Comparison of ENCODE assay signal across 8 cellular contexts in the genomic region with DNA sequence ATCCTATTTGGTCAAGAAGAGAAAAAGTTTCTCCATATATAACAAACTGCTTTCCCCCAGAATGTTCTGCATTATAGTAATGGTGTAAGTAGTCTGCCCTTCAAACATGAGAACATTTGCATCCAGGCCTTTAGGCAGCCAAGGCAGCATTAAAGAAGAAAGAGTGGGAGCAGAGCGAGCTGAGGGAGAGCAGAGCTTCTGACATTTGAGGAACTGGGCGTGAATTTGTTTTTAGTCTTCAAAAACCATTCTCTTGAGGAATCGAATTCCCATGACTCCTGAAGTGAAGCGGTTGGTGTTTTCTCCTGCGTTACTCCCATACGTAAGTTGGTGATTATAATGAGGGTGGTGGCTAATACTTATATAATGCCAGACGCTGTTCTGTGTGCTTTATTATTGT. TPM values are rescaled to one million over a fixed set of nuclear protein-coding genes. Genes with fewer than 3 reads are reported as not detected.
DNase-seq lines count a peak whose midpoint lies in the region; ATAC-seq, FAIRE-seq and TF ChIP-seq lines count a peak whose summit lies in the region.
"Not testable (repeated sequence)": the region's sequence is repeated elsewhere in the genome, so short reads cannot be mapped to it uniquely, and the experiment has no call there.

No MANE protein-coding gene starts in this region.

- not testable (repeated sequence) for H3K36me3 Mint-ChIP-seq in activated CD4-positive, alpha-beta memory T cell treated with anti-CD3 and anti-CD28 coated beads, Interleukin-2, amount 10 ng/mL, durations not matched to agents 7 days and 5 days (ENCODE audit: low read depth)

- H3K9me3 ChIP-seq in stomach, result not testable (repeated sequence)

- FAIRE-seq in GM19239 (lab: Jason Lieb, UNC) (peak; percentile 35), bronchial epithelial cell (lab: Jason Lieb, UNC) (peak; percentile 32)

- DNase-seq in GM19239 (ENCODE audit: insufficient read length, low spot score); bronchial epithelial cell (ENCODE audit: low read depth): not testable (repeated sequence)
- peak; percentile 0 for DNase-seq in HT1080 (ENCODE audit: low read depth)
- DNase-seq in activated CD4-positive, alpha-beta memory T cell treated with anti-CD3 and anti-CD28 coated beads, Interleukin-2, amount 10 ng/mL, durations not matched to agents 7 days and 5 days, result peak; percentile 11
- peak; percentile 3 for DNase-seq in islet precursor cell
- DNase-seq in kidney tubule cell (ENCODE audit: low spot score), result peak; percentile 0
- peak; percentile 5 for DNase-seq in omental fat pad (ENCODE audit: low spot score)
- DNase-seq in stomach, result peak; percentile 3

- POLR2A ChIA-PET in activated CD4-positive, alpha-beta memory T cell treated with anti-CD3 and anti-CD28 coated beads, Interleukin-2, amount 10 ng/mL, durations not matched to agents 7 days and 5 days (lab: Charles Lee), result not testable (repeated sequence)

- not testable (repeated sequence) for H3K27ac ChIP-seq in stomach

- CTCF ChIA-PET in activated CD4-positive, alpha-beta memory T cell treated with anti-CD3 and anti-CD28 coated beads, Interleukin-2, amount 10 ng/mL, durations not matched to agents 7 days and 5 days (lab: Charles Lee), result not testable (repeated sequence)

- H3K4me3 ChIP-seq in bronchial epithelial cell (ENCODE audit: low read depth, low read length); stomach: not testable (repeated sequence)

- not testable (repeated sequence) for H3K4me1 ChIP-seq in stomach

- not testable (repeated sequence) for TF ChIP-seq POLR2A in stomach (IDR thresholded peaks at IDR 0.05)

- ATAC-seq in omental fat pad (ENCODE audit: low FRiP score), result not testable (repeated sequence)

- not testable (repeated sequence) for H3K36me3 ChIP-seq in bronchial epithelial cell (ENCODE audit: control insufficient read depth, insufficient read depth, low read length); stomach

- intact Hi-C loops in stomach (cut with DNase I; ENCODE audit: low total_unique reads), result not testable (repeated sequence)

- H3K4me3 Mint-ChIP-seq in activated CD4-positive, alpha-beta memory T cell treated with anti-CD3 and anti-CD28 coated beads, Interleukin-2, amount 10 ng/mL, durations not matched to agents 7 days and 5 days, result not testable (repeated sequence)

- not testable (repeated sequence) for TF ChIP-seq CTCF in bronchial epithelial cell (IDR thresholded peaks at IDR 0.05; ENCODE audit: insufficient read depth, low read length, severe bottlenecking); omental fat pad (IDR thresholded peaks at IDR 0.05); stomach (IDR thresholded peaks at IDR 0.05)

- 89 to 98% (median 96%) methylated on average over 3 to 7 of the region's 7 CpGs for WGBS in stomach, 5 donors

- not testable (repeated sequence) for TF ChIP-seq EP300 in stomach (IDR thresholded peaks at IDR 0.05)

- H3K27ac Mint-ChIP-seq in activated CD4-positive, alpha-beta memory T cell treated with anti-CD3 and anti-CD28 coated beads, Interleukin-2, amount 10 ng/mL, durations not matched to agents 7 days and 5 days, result not testable (repeated sequence)

- H3K27me3 ChIP-seq in bronchial epithelial cell (ENCODE audit: control insufficient read depth, insufficient read depth, low read length); stomach: not testable (repeated sequence)

- not testable (repeated sequence) for H3K27me3 Mint-ChIP-seq in activated CD4-positive, alpha-beta memory T cell treated with anti-CD3 and anti-CD28 coated beads, Interleukin-2, amount 10 ng/mL, durations not matched to agents 7 days and 5 days

- not testable (repeated sequence) for H3K9me3 Mint-ChIP-seq in activated CD4-positive, alpha-beta memory T cell treated with anti-CD3 and anti-CD28 coated beads, Interleukin-2, amount 10 ng/mL, durations not matched to agents 7 days and 5 days

- not testable (repeated sequence) for H3K4me1 Mint-ChIP-seq in activated CD4-positive, alpha-beta memory T cell treated with anti-CD3 and anti-CD28 coated beads, Interleukin-2, amount 10 ng/mL, durations not matched to agents 7 days and 5 days

RNA-seq across cellular contexts. Expression of a gene that starts 58.8 kb away (rescaled TPM):
- total RNA-seq in HT1080 (2014; rRNA removed; shearing (Covaris generic)), result 38.2 and 39.7 TPM in 2 replicates
- 23.5 and 30.8 TPM in 2 replicates for polyA plus RNA-seq in HT1080 (2015; cell fraction: cytosol; rRNA removed)
- polyA plus RNA-seq in HT1080 (2015; cell fraction: nucleus; rRNA removed), result 42.0 and 45.9 TPM in 2 replicates
- total RNA-seq in activated CD4-positive, alpha-beta memory T cell treated with anti-CD3 and anti-CD28 coated beads, Interleukin-2, amount 10 ng/mL, durations not matched to agents 7 days and 5 days, result 10 to 100 TPM; 48.6 to 49.6 TPM
- 21.9 and 32.0 TPM in 2 replicates for total RNA-seq in bronchial epithelial cell
- 10 to 100 TPM; 19.9 to 23.8 (median 21.8) TPM for total RNA-seq in omental fat pad
- 10 to 100 TPM in 4 of 5 donors, 1 to 10 TPM in 1; 7.0 to 75.2 (median 29.5) TPM for total RNA-seq in stomach
- polyA plus RNA-seq in stomach, result 10 to 100 TPM in 2 of 3 donors, 1 to 10 TPM in 1; 7.6 to 18.0 (median 14.6) TPM
